8 cellular contexts compared by ENCODE assay signal in genomic region chrX:44875185-44875489, GRCh38. TPM values are rescaled to one million over a fixed set of nuclear protein-coding genes. Genes with fewer than 3 reads are reported as not detected.
A peak's percentile ranks its signal among the peaks of the same experiment; 100 is the strongest.
DNase-seq lines count a peak whose midpoint lies in the region; ATAC-seq and TF ChIP-seq lines count a peak whose summit lies in the region.

No MANE protein-coding gene starts in this region.

- H3K79me2 ChIP-seq in mammary epithelial cell (ENCODE audit: insufficient read depth, low read length): peaks cover 83% of the 10 kb centered on the region

- H3K27ac ChIP-seq in 22Rv1 (peak overlapping the region; percentile 88), HUES6 (ENCODE audit: low read depth, low read length) (no peak overlapping the region), mammary epithelial cell (ENCODE audit: insufficient read depth, low read depth, low read length) (peak overlapping the region; percentile 26), muscle layer of duodenum (ENCODE audit: low read length) (peak overlapping the region; percentile 94)

- peak overlapping the region; percentile 94 for H3K4me3 ChIP-seq in HUES6 (ENCODE audit: low read depth, low read length)
- H3K4me3 ChIP-seq in mammary epithelial cell (replicated peaks in 1 of 3; ENCODE audit: insufficient read depth in 1 of 3, low read depth in 2 of 3, low read length in 3 of 3): peak overlapping the region; percentile 67 to 100 (median 78)
- H3K4me3 ChIP-seq in muscle layer of duodenum (ENCODE audit: low read depth in 1 of 2, low read length in 2 of 2): peak overlapping the region; percentile 80 to 89

- no peak for ATAC-seq in GM21447 (IDR thresholded peaks at IDR 0.05; ENCODE audit: unreplicated experiment)
- no peak for ATAC-seq in GM18520 (IDR thresholded peaks at IDR 0.05; ENCODE audit: unreplicated experiment)
- ATAC-seq in GM19035 (IDR thresholded peaks at IDR 0.05; ENCODE audit: unreplicated experiment): no peak

- H3K36me3 ChIP-seq in HUES6 (ENCODE audit: control insufficient read depth, insufficient read depth, low read length): no peaks in the 10 kb centered on the region
- no peaks in the 10 kb centered on the region for H3K36me3 ChIP-seq in mammary epithelial cell (ENCODE audit: insufficient read depth, low read length)
- H3K36me3 ChIP-seq in muscle layer of duodenum (ENCODE audit: control insufficient read depth in 1 of 2, insufficient read depth in 2 of 2, low read length in 2 of 2): peaks cover 0 to 7% of the 10 kb centered on the region in 2 donors

- 8% methylated on average over 5 of the region's 5 CpGs for WGBS in mammary epithelial cell (ENCODE audit: low coverage, missing lambda C conversion rate)

- dilution Hi-C loops in mammary epithelial cell (cut with HindIII; ENCODE audit: low sequenced_read_pairs): no loop called here

- DNase-seq in mammary epithelial cell: no peak
- no peak for DNase-seq in globus pallidus (ENCODE audit: low spot score)

- 0 out of 2 replicates have a peak, but pooled peaks cover 5% of the 10 kb centered on the region for H3K9me3 ChIP-seq in HUES6 (ENCODE audit: control insufficient read depth, insufficient read depth, low read depth, low read length)
- no peaks in the 10 kb centered on the region for H3K9me3 ChIP-seq in mammary epithelial cell (replicated peaks; ENCODE audit: insufficient read depth, low read length)
- no peaks in the 10 kb centered on the region for H3K9me3 ChIP-seq in muscle layer of duodenum (ENCODE audit: control insufficient read depth in 1 of 2, low read length in 2 of 2)

- TF ChIP-seq CTCF in 22Rv1 (IDR thresholded peaks at IDR 0.05) (no peak), mammary epithelial cell (conservative IDR thresholded peaks at IDR 0.05 in 1 of 2, IDR thresholded peaks at IDR 0.05 in 1 of 2; ENCODE audit: extremely low read depth in 1 of 2, insufficient read depth in 1 of 2, low read depth in 1 of 2, low read length in 2 of 2) (no peak)

- no peak overlapping the region for H2AFZ ChIP-seq in mammary epithelial cell (ENCODE audit: low read depth, low read length)

- in situ Hi-C loops in mammary epithelial cell (cut with MboI; ENCODE audit: low sequenced_read_pairs in 2 of 2): no loop called here

- H3K27me3 ChIP-seq in HUES6 (ENCODE audit: control insufficient read depth, insufficient read depth, low read length) (no peaks in the 10 kb centered on the region), mammary epithelial cell (ENCODE audit: insufficient read depth, low read length) (no peaks in the 10 kb centered on the region), muscle layer of duodenum (ENCODE audit: low read depth, low read length) (no peaks in the 10 kb centered on the region)

- H4K20me1 ChIP-seq in mammary epithelial cell (ENCODE audit: insufficient read depth, low read length): no peaks in the 10 kb centered on the region

- CTCF ChIA-PET in mammary epithelial cell (lab: Charles Lee; ENCODE audit: low non-redundant PET): interaction anchor here (0.6 kb wide), 1 partner anchor 138 kb away, joined by 9 read pairs; no protein-coding TSS in a partner anchor

- no TSS peak for BruUV-seq in mammary epithelial cell (replicated peaks; lab: Mats Ljungman, UMichigan)

- peak overlapping the region; percentile 93 for H3K4me2 ChIP-seq in mammary epithelial cell (ENCODE audit: insufficient read depth, low read depth, low read length)

- peak overlapping the region; percentile 13 for H3K9ac ChIP-seq in HUES6 (ENCODE audit: low read length)
- H3K9ac ChIP-seq in mammary epithelial cell (ENCODE audit: insufficient read depth, low read length): peak overlapping the region; percentile 61

- H3K4me1 ChIP-seq in HUES6 (ENCODE audit: control insufficient read depth, insufficient read depth, low read length) (no peaks in the 10 kb centered on the region), mammary epithelial cell (ENCODE audit: insufficient read depth, low read length) (peaks cover 8% of the 10 kb centered on the region), muscle layer of duodenum (ENCODE audit: control insufficient read depth in 1 of 2, insufficient read depth in 2 of 2, low read length in 2 of 2) (no peaks in the 10 kb centered on the region)

- intact Hi-C loops in mammary epithelial cell (cut with micrococcal nuclease): loop anchor here (2.0 to 10.0 kb wide), 2 partner anchors 196 to 200 kb away; no protein-coding TSS in a partner anchor

RNA-seq across cellular contexts. Expression of gene KDM6A, which starts 2.1 kb away (rescaled TPM):
- 10 to 100 TPM; 45.4 to 46.8 TPM for total RNA-seq in mammary epithelial cell
- polyA plus RNA-seq in mammary epithelial cell: 18.9 TPM
- polyA minus RNA-seq in mammary epithelial cell: 47.4 TPM

RNA-seq across cellular contexts. Expression of gene DUSP21, which starts 31.3 kb away (rescaled TPM):
- not detected for total RNA-seq in mammary epithelial cell
- polyA plus RNA-seq in mammary epithelial cell: not detected
- not detected for polyA minus RNA-seq in mammary epithelial cell
